29 cellular contexts compared by ENCODE assay signal in genomic region chr1:200846421-200846820, GRCh38. TPM values are rescaled to one million over a fixed set of nuclear protein-coding genes. Genes with fewer than 3 reads are reported as not detected.
"Had no signal": no experiment of that assay in that cellular context is flagged by ENCODE, and none has a peak within 500 bp of the region (broad histone marks: within the 10 kb centered on the region; RNA-seq: fewer than 3 reads in every experiment).

No MANE protein-coding gene starts in this region.

- ATAC-seq: esophagus mucosa; gastrocnemius medialis; heart left ventricle; left lobe of liver; naive thymus-derived CD4-positive, alpha-beta T cell; psoas muscle; right cardiac atrium; stimulated activated naive B cell treated with anti-CD40 and anti-IgM and Interleukin-4, amounts not matched to agents 10 μg/mL and 1 μg/mL and 100 μg/mL, for 72 hours had no signal

- H3K27me3 Mint-ChIP-seq: stimulated activated naive CD8-positive, alpha-beta T cell treated with anti-CD3 and anti-CD28 coated beads, Interleukin-15, Interleukin-2, amounts not matched to agents 100 ng/mL and 50 ng/mL, for 24 hours had no signal

- H3K9me3 Mint-ChIP-seq: naive thymus-derived CD4-positive, alpha-beta T cell; nephron; stimulated activated naive B cell treated with anti-CD40 and anti-IgM and Interleukin-4, amounts not matched to agents 10 μg/mL and 1 μg/mL and 100 μg/mL, for 72 hours; stimulated activated naive CD8-positive, alpha-beta T cell treated with anti-CD3 and anti-CD28 coated beads, Interleukin-15, Interleukin-2, amounts not matched to agents 100 ng/mL and 50 ng/mL, for 24 hours had no signal

- H3K4me1 Mint-ChIP-seq: naive thymus-derived CD4-positive, alpha-beta T cell; nephron; stimulated activated naive B cell treated with anti-CD40 and anti-IgM and Interleukin-4, amounts not matched to agents 10 μg/mL and 1 μg/mL and 100 μg/mL, for 72 hours had no signal

- H3K4me3 Mint-ChIP-seq: naive thymus-derived CD4-positive, alpha-beta T cell; nephron; stimulated activated naive B cell treated with anti-CD40 and anti-IgM and Interleukin-4, amounts not matched to agents 10 μg/mL and 1 μg/mL and 100 μg/mL, for 72 hours; stimulated activated naive CD8-positive, alpha-beta T cell treated with anti-CD3 and anti-CD28 coated beads, Interleukin-15, Interleukin-2, amounts not matched to agents 100 ng/mL and 50 ng/mL, for 24 hours had no signal

- H3K27ac Mint-ChIP-seq: nephron; stimulated activated naive B cell treated with anti-CD40 and anti-IgM and Interleukin-4, amounts not matched to agents 10 μg/mL and 1 μg/mL and 100 μg/mL, for 72 hours; stimulated activated naive CD8-positive, alpha-beta T cell treated with anti-CD3 and anti-CD28 coated beads, Interleukin-15, Interleukin-2, amounts not matched to agents 100 ng/mL and 50 ng/mL, for 24 hours had no signal

- H3K36me3 Mint-ChIP-seq: stimulated activated naive B cell treated with anti-CD40 and anti-IgM and Interleukin-4, amounts not matched to agents 10 μg/mL and 1 μg/mL and 100 μg/mL, for 72 hours had no signal

- DNase-seq: dorsolateral prefrontal cortex; effector CD4-positive, alpha-beta T cell; foreskin fibroblast; gastrocnemius medialis; heart left ventricle; kidney; mesendoderm; midbrain; naive thymus-derived CD4-positive, alpha-beta T cell; occipital lobe; ovary; posterior cingulate gyrus; psoas muscle; right cardiac atrium; spleen; stimulated activated naive B cell treated with anti-CD40 and anti-IgM and Interleukin-4, amounts not matched to agents 10 μg/mL and 1 μg/mL and 100 μg/mL, for 72 hours; upper lobe of left lung had no signal

- FAIRE-seq: colon, kidney, urothelium cell line had no signal

RNA-seq across cellular contexts. Expression of gene GPR25, which starts 26.4 kb away (rescaled TPM):
- total RNA-seq: glomerular endothelial cell, heart left ventricle, hepatocyte, left lobe of liver, lower leg skin, lung microvascular endothelial cell, occipital lobe, ovary, psoas muscle, right cardiac atrium, thoracic aorta, tibial nerve had no signal

RNA-seq across cellular contexts. Expression of gene INAVA, which starts 48.3 kb away (rescaled TPM):
- total RNA-seq: lung microvascular endothelial cell, psoas muscle, right cardiac atrium, tibial nerve had no signal
